20 cellular contexts compared by ENCODE assay signal in genomic region chr4:185870437-185870836, GRCh38. TPM values are rescaled to one million over a fixed set of nuclear protein-coding genes. Genes with fewer than 3 reads are reported as not detected.
"Had no signal": no experiment of that assay in that cellular context is flagged by ENCODE, and none has a peak within 500 bp of the region (broad histone marks: within the 10 kb centered on the region; RNA-seq: fewer than 3 reads in every experiment).

No MANE protein-coding gene starts in this region.

- H3K4me3 Mint-ChIP-seq: endodermal cell; naive thymus-derived CD8-positive, alpha-beta T cell; stimulated activated memory B cell treated with anti-CD40 and anti-IgM and Interleukin-4, amounts not matched to agents 10 μg/mL and 1 μg/mL and 100 μg/mL, for 72 hours; stimulated activated naive CD8-positive, alpha-beta T cell treated with anti-CD3 and anti-CD28 coated beads, Interleukin-15, Interleukin-2, amounts not matched to agents 100 ng/mL and 50 ng/mL, for 24 hours had no signal

- H3K27me3 Mint-ChIP-seq: stimulated activated naive CD8-positive, alpha-beta T cell treated with anti-CD3 and anti-CD28 coated beads, Interleukin-15, Interleukin-2, amounts not matched to agents 100 ng/mL and 50 ng/mL, for 24 hours had no signal

- ATAC-seq: foreskin keratinocyte; left lobe of liver; naive thymus-derived CD8-positive, alpha-beta T cell; right lobe of liver; stimulated activated memory B cell treated with anti-CD40 and anti-IgM and Interleukin-4, amounts not matched to agents 10 μg/mL and 1 μg/mL and 100 μg/mL, for 72 hours; upper lobe of right lung had no signal

- H3K4me1 ChIP-seq: tibial nerve, upper lobe of right lung had no signal

- H3K9me3 ChIP-seq: ovary, right lobe of liver, tibial nerve, upper lobe of right lung, vagina had no signal

- FAIRE-seq: endothelial cell of umbilical vein had no signal

- H3K36me3 ChIP-seq: ovary, right lobe of liver, tibial nerve, upper lobe of right lung, vagina had no signal

- H3K9me3 Mint-ChIP-seq: endodermal cell; naive thymus-derived CD8-positive, alpha-beta T cell; stimulated activated memory B cell treated with anti-CD40 and anti-IgM and Interleukin-4, amounts not matched to agents 10 μg/mL and 1 μg/mL and 100 μg/mL, for 72 hours; stimulated activated naive CD8-positive, alpha-beta T cell treated with anti-CD3 and anti-CD28 coated beads, Interleukin-15, Interleukin-2, amounts not matched to agents 100 ng/mL and 50 ng/mL, for 24 hours had no signal

- H3K27ac ChIP-seq: coronary artery, foreskin keratinocyte, ovary, right lobe of liver, tibial nerve, upper lobe of right lung, vagina had no signal

- DNase-seq: effector CD4-positive, alpha-beta T cell; endodermal cell; erythroblast; foreskin keratinocyte; islet precursor cell; mesendoderm; naive thymus-derived CD8-positive, alpha-beta T cell; ovary; right lobe of liver; stimulated activated CD4-positive, alpha-beta T cell treated with anti-CD3 and anti-CD28 coated beads, Interleukin-15, amount 100 ng/mL, for 24 hours; stimulated activated CD4-positive, alpha-beta T cell treated with anti-CD3 and anti-CD28 coated beads, Interleukin-1b, Interleukin-23, amount 100 ng/mL, for 48 hours; stimulated activated CD4-positive, alpha-beta T cell treated with anti-CD3 and anti-CD28 coated beads, Interleukin-4, amount 100 ng/mL, for 24 hours; upper lobe of right lung had no signal

- H3K27me3 ChIP-seq: foreskin keratinocyte, ovary, right lobe of liver, tibial nerve, upper lobe of right lung, vagina had no signal

- H3K4me1 Mint-ChIP-seq: naive thymus-derived CD8-positive, alpha-beta T cell; stimulated activated memory B cell treated with anti-CD40 and anti-IgM and Interleukin-4, amounts not matched to agents 10 μg/mL and 1 μg/mL and 100 μg/mL, for 72 hours had no signal

- H3K27ac Mint-ChIP-seq: endodermal cell; naive thymus-derived CD8-positive, alpha-beta T cell; stimulated activated memory B cell treated with anti-CD40 and anti-IgM and Interleukin-4, amounts not matched to agents 10 μg/mL and 1 μg/mL and 100 μg/mL, for 72 hours; stimulated activated naive CD8-positive, alpha-beta T cell treated with anti-CD3 and anti-CD28 coated beads, Interleukin-15, Interleukin-2, amounts not matched to agents 100 ng/mL and 50 ng/mL, for 24 hours had no signal

- H3K36me3 Mint-ChIP-seq: naive thymus-derived CD8-positive, alpha-beta T cell; stimulated activated memory B cell treated with anti-CD40 and anti-IgM and Interleukin-4, amounts not matched to agents 10 μg/mL and 1 μg/mL and 100 μg/mL, for 72 hours had no signal

- H3K4me3 ChIP-seq: coronary artery, ovary, right lobe of liver, tibial nerve, upper lobe of right lung, vagina had no signal

RNA-seq across cellular contexts. Expression of gene SORBS2, which starts 58.4 kb away (rescaled TPM):
- total RNA-seq: naive thymus-derived CD8-positive, alpha-beta T cell had no signal
